Comparison of ENCODE assay signal across 10 cellular contexts in the genomic region with DNA sequence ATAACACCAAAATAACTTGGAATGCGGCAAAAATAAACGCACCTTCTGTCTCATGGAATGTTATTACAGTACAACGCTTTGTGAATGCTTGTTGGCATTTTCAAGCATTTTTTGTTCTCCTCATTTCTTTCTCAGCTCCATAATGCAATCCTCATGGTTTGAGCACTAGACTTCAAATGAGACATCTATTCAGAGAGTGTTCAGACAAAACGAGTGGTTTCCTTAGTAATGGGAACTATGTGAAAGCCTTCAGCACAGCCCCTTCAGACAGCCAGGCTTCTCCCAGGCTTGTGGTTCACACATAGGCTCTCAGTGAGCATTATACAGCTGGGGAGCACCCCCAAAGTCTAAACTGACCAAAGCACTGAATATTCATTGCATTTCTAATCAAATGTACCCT. TPM values are rescaled to one million over a fixed set of nuclear protein-coding genes. Genes with fewer than 3 reads are reported as not detected.
DNase-seq lines count a peak whose midpoint lies in the region; ATAC-seq and TF ChIP-seq lines count a peak whose summit lies in the region.
"Had no signal": no experiment of that assay in that cellular context is flagged by ENCODE, and none has a peak within 500 bp of the region (broad histone marks: within the 10 kb centered on the region; RNA-seq: fewer than 3 reads in every experiment).

No MANE protein-coding gene starts in this region.

- POLR2A ChIA-PET in MCF 10A (lab: Yijun Ruan, JAX) = no interaction called here

- WGBS in GM23248 (ENCODE audit: low coverage in 1 of 2, low lambda C conversion rate in 2 of 2, missing lambda C conversion rate in 2 of 2), 2 experiments = 2 to 8% methylated on average over 4 of the region's 4 CpGs

- H3K4me3 ChIP-seq in AG10803 (ENCODE audit: low read length) (no peak overlapping the region), GM23248 (peak overlapping the region; percentile 33), lower lobe of right lung (no peak overlapping the region), tibial artery (no peak overlapping the region)

- H3K36me3 ChIP-seq in GM23248 (ENCODE audit: low read depth) (no peaks in the 10 kb centered on the region), lower lobe of right lung (no peaks in the 10 kb centered on the region), tibial artery (no peaks in the 10 kb centered on the region)

- H3K27me3 ChIP-seq in GM23248 (replicated peaks; ENCODE audit: insufficient read depth) = no peaks in the 10 kb centered on the region
- no peaks in the 10 kb centered on the region for H3K27me3 ChIP-seq in lower lobe of right lung (ENCODE audit: low read depth)
- no peaks in the 10 kb centered on the region for H3K27me3 ChIP-seq in tibial artery

- DNase-seq in AG10803 (ENCODE audit: low read depth) = peak; percentile 87
- peak; percentile 71 for DNase-seq in GM23248
- no peak for DNase-seq in activated T-helper 2 cell treated with anti-CD3 and anti-CD28 coated beads, Interferon-gamma antibody, Interleukin-2, Interleukin-4, amounts not matched to agents 10 μg/mL and 5 μg/mL and 100 μg/mL, durations not matched to agents 14 hours and 24 hours and 36 hours (ENCODE audit: low spot score)
- DNase-seq in lower lobe of right lung = no peak
- no peak for DNase-seq in HuH-7 (ENCODE audit: low spot score)
- DNase-seq in tibial artery = no peak
- DNase-seq in MCF 10A (ENCODE audit: unreplicated experiment) = no peak
- DNase-seq: NCI-H1105 treated with DMSO at 0.1 percent for 48 hours had no signal

- in situ Hi-C loops in GM23248 (cut with MboI) = loop anchor here (10.0 kb wide), 1 partner anchor 392 kb away; no protein-coding TSS in a partner anchor

- CTCF ChIA-PET in MCF 10A (lab: Yijun Ruan, JAX) = no interaction called here

- H3K4me1 ChIP-seq in GM23248 (ENCODE audit: insufficient read depth) = peaks cover 31% of the 10 kb centered on the region
- H3K4me1 ChIP-seq in lower lobe of right lung = peaks cover 6% of the 10 kb centered on the region
- peaks cover 0 to 13% (median 5%) of the 10 kb centered on the region in 4 donors for H3K4me1 ChIP-seq in tibial artery

- H3K9me3 ChIP-seq in GM23248 (ENCODE audit: low read depth) (no peaks in the 10 kb centered on the region), lower lobe of right lung (no peaks in the 10 kb centered on the region), tibial artery (no peaks in the 10 kb centered on the region)

- no peaks in the 10 kb centered on the region for H3K79me2 ChIP-seq in GM23248 (ENCODE audit: insufficient read depth)

- peak overlapping the region; percentile 57 for H3K4me2 ChIP-seq in GM23248 (ENCODE audit: unreplicated experiment)

- H3K27me3 Mint-ChIP-seq in activated T-helper 2 cell treated with anti-CD3 and anti-CD28 coated beads, Interferon-gamma antibody, Interleukin-2, Interleukin-4, amounts not matched to agents 10 μg/mL and 5 μg/mL and 100 μg/mL, durations not matched to agents 14 hours and 24 hours and 36 hours (ENCODE audit: low read depth) = no peaks in the 10 kb centered on the region
- H3K27me3 Mint-ChIP-seq in MCF 10A (ENCODE audit: insufficient read depth, unreplicated experiment) = no peaks in the 10 kb centered on the region

- H3K4me1 Mint-ChIP-seq in activated T-helper 2 cell treated with anti-CD3 and anti-CD28 coated beads, Interferon-gamma antibody, Interleukin-2, Interleukin-4, amounts not matched to agents 10 μg/mL and 5 μg/mL and 100 μg/mL, durations not matched to agents 14 hours and 24 hours and 36 hours (ENCODE audit: low read depth) = peaks cover 69% of the 10 kb centered on the region
- no peaks in the 10 kb centered on the region for H3K4me1 Mint-ChIP-seq in MCF 10A (ENCODE audit: insufficient read depth, unreplicated experiment)

- H3K9me2 ChIP-seq in GM23248 (ENCODE audit: insufficient read depth) = no peaks in the 10 kb centered on the region

- H3F3A ChIP-seq in GM23248 (ENCODE audit: insufficient read depth) = peaks cover 22% of the 10 kb centered on the region

- H4K20me1 ChIP-seq in GM23248 (ENCODE audit: insufficient read depth) = no peaks in the 10 kb centered on the region

- H3K27ac ChIP-seq in GM23248 = peak overlapping the region; percentile 68
- peak overlapping the region; percentile 12 for H3K27ac ChIP-seq in lower lobe of right lung
- H3K27ac ChIP-seq in tibial artery = peak overlapping the region in 1 of 2 donors; percentile 1
- H3K27ac ChIP-seq: VCaP had no signal

- H3K9me3 Mint-ChIP-seq in activated T-helper 2 cell treated with anti-CD3 and anti-CD28 coated beads, Interferon-gamma antibody, Interleukin-2, Interleukin-4, amounts not matched to agents 10 μg/mL and 5 μg/mL and 100 μg/mL, durations not matched to agents 14 hours and 24 hours and 36 hours = peaks cover 9% of the 10 kb centered on the region
- H3K9me3 Mint-ChIP-seq in MCF 10A (ENCODE audit: unreplicated experiment) = no peaks in the 10 kb centered on the region

- intact Hi-C loops in activated T-helper 2 cell treated with anti-CD3 and anti-CD28 coated beads, Interferon-gamma antibody, Interleukin-2, Interleukin-4, amounts not matched to agents 10 μg/mL and 5 μg/mL and 100 μg/mL, durations not matched to agents 14 hours and 24 hours and 36 hours (cut with micrococcal nuclease) = loop anchor here (2.0 kb wide), 2 partner anchors 14 to 70 kb away; no protein-coding TSS in a partner anchor
- intact Hi-C loops in lower lobe of right lung (cut with DNase I) = no loop called here
- intact Hi-C loops in tibial artery (cut with DNase I; ENCODE audit: low total_unique reads) = no loop called here
- intact Hi-C loops in MCF 10A (cut with micrococcal nuclease) = no loop called here

- H2AFZ ChIP-seq in GM23248 = peak overlapping the region; percentile 45

- TF ChIP-seq CTCF in AG10803 (conservative IDR thresholded peaks at IDR 0.05; ENCODE audit: low read length) (no peak), lower lobe of right lung (IDR thresholded peaks at IDR 0.05) (no peak), tibial artery (IDR thresholded peaks at IDR 0.05) (no peak), MCF 10A (IDR thresholded peaks at IDR 0.05; ENCODE audit: unreplicated experiment) (no peak)

- no peak for ATAC-seq in lower lobe of right lung
- no peak for ATAC-seq in HG03439 (IDR thresholded peaks at IDR 0.05; ENCODE audit: unreplicated experiment)

- peak overlapping the region; percentile 94 for H3K27ac Mint-ChIP-seq in activated T-helper 2 cell treated with anti-CD3 and anti-CD28 coated beads, Interferon-gamma antibody, Interleukin-2, Interleukin-4, amounts not matched to agents 10 μg/mL and 5 μg/mL and 100 μg/mL, durations not matched to agents 14 hours and 24 hours and 36 hours
- no peak overlapping the region for H3K27ac Mint-ChIP-seq in MCF 10A (ENCODE audit: low read depth, unreplicated experiment)

- H3K4me3 Mint-ChIP-seq in activated T-helper 2 cell treated with anti-CD3 and anti-CD28 coated beads, Interferon-gamma antibody, Interleukin-2, Interleukin-4, amounts not matched to agents 10 μg/mL and 5 μg/mL and 100 μg/mL, durations not matched to agents 14 hours and 24 hours and 36 hours (ENCODE audit: low read depth) = peak overlapping the region; percentile 59
- H3K4me3 Mint-ChIP-seq in MCF 10A (ENCODE audit: unreplicated experiment) = no peak overlapping the region

- BruUV-seq in MCF 10A (replicated peaks; lab: Mats Ljungman, UMichigan) = no TSS peak

- peaks cover 17% of the 10 kb centered on the region for H3K36me3 Mint-ChIP-seq in activated T-helper 2 cell treated with anti-CD3 and anti-CD28 coated beads, Interferon-gamma antibody, Interleukin-2, Interleukin-4, amounts not matched to agents 10 μg/mL and 5 μg/mL and 100 μg/mL, durations not matched to agents 14 hours and 24 hours and 36 hours (ENCODE audit: low read depth)
- H3K36me3 Mint-ChIP-seq in MCF 10A (ENCODE audit: insufficient read depth, unreplicated experiment) = peaks cover 6% of the 10 kb centered on the region

- H3K9ac ChIP-seq in GM23248 = peak overlapping the region; percentile 40

RNA-seq across cellular contexts. Expression of gene LRRN3, which starts 8.6 kb away (rescaled TPM):
- total RNA-seq in GM23248 (2014; rRNA removed; shearing (Covaris generic)) = 0.25 and 0.43 TPM in 2 replicates
- polyA plus RNA-seq in GM23248 (2016; fragmentation: Nextera tagmentation; extraction: Ambion mirVana) = 0.16 and 0.41 TPM in 2 replicates
- total RNA-seq in activated T-helper 2 cell treated with anti-CD3 and anti-CD28 coated beads, Interferon-gamma antibody, Interleukin-2, Interleukin-4, amounts not matched to agents 10 μg/mL and 5 μg/mL and 100 μg/mL, durations not matched to agents 14 hours and 24 hours and 36 hours = 28.0 and 29.4 TPM in 2 replicates
- total RNA-seq in lower lobe of right lung (6.1 TPM), MCF 10A (2022) (not detected in 2 replicates)

Comparison
In these comparisons a context has a peak if more than half of its experiments do, and no peak if none do; other contexts are left out.
1. DNase-seq: peak in AG10803 (single experiment) and GM23248 (single experiment); none in activated T-helper 2 cell treated with anti-CD3 and anti-CD28 coated beads, Interferon-gamma antibody, Interleukin-2, Interleukin-4, amounts not matched to agents 10 μg/mL and 5 μg/mL and 100 μg/mL, durations not matched to agents 14 hours and 24 hours and 36 hours (single experiment), lower lobe of right lung (single experiment), HuH-7 (single experiment), tibial artery (0 of 2) and MCF 10A (single experiment).